Comparison of ENCODE assay signal across 8 cellular contexts in the genomic region with DNA sequence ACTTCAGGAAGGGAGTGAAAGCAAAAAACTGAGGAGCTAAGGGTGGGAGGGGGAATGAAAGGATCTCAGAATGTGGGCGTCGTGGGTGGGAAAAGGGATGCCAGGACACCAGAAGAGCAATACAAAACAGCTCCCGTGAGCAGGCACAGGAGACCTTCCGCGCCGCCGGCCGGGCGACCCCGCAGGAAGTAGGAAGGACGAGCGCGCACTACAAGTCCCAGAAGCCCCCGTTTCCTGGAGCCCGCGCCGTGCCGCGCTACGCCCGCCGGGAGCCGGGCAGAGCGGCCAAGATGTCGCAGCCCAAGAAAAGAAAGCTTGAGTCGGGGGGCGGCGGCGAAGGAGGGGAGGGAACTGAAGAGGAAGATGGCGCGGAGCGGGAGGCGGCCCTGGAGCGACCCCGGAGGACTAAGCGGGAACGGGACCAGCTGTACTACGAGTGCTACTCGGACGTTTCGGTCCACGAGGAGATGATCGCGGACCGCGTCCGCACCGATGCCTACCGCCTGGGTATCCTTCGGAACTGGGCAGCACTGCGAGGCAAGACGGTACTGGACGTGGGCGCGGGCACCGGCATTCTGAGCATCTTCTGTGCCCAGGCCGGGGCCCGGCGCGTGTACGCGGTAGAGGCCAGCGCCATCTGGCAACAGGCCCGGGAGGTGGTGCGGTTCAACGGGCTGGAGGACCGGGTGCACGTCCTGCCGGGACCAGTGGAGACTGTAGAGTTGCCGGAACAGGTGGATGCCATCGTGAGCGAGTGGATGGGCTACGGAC. TPM values are rescaled to one million over a fixed set of nuclear protein-coding genes. Genes with fewer than 3 reads are reported as not detected.
DNase-seq lines count a peak whose midpoint lies in the region; ATAC-seq and TF ChIP-seq lines count a peak whose summit lies in the region.

Gene PRMT6 (plus strand): TSS at position 249 of the 771 bp plus-strand sequence. CDS start 42 bp downstream, at position 291.

- H3K4me3 Mint-ChIP-seq in T-helper 17 cell = peak within 1 kb of the TSS; percentile 99

- DNase-seq in GM13976 (ENCODE audit: low spot score) (peak; percentile 87), NCI-H1436 (lab: John Stamatoyannopoulos, UW) (peak; percentile 81), T-helper 17 cell (peak; percentile 62 to 69 (median 63)), right atrium auricular region (ENCODE audit: low spot score) (peak; percentile 84), pulmonary artery endothelial cell (ENCODE audit: low read depth, low spot score) (peak; percentile 43), uterus (peak; percentile 75 to 81)

- peak; percentile 18 for TF ChIP-seq CTCF in GM13976 (IDR thresholded peaks at IDR 0.05; ENCODE audit: borderline replicate concordance, control extremely low read depth, extremely low read depth, insufficient read depth, missing control alignments)
- TF ChIP-seq CTCF in right atrium auricular region (IDR thresholded peaks at IDR 0.05) = peak in 1 of 2 donors; percentile 12
- TF ChIP-seq CTCF in uterus (IDR thresholded peaks at IDR 0.05) = peak in 1 of 4 experiments; percentile 16

- H3K27me3 Mint-ChIP-seq in T-helper 17 cell = no peaks in the 10 kb centered on the region

- H3K27ac Mint-ChIP-seq in T-helper 17 cell = peak within 1 kb of the TSS; percentile 89

- peaks cover 10% of the 10 kb centered on the region for H3K4me1 Mint-ChIP-seq in T-helper 17 cell

- H3K9me3 ChIP-seq in T-helper 17 cell (ENCODE audit: control insufficient read depth, low read length, poor library complexity, severe bottlenecking) (no peaks in the 10 kb centered on the region), right atrium auricular region (no peaks in the 10 kb centered on the region), uterus (no peaks in the 10 kb centered on the region)

- ATAC-seq in HG02840 (IDR thresholded peaks at IDR 0.05; ENCODE audit: low FRiP score, unreplicated experiment) (peak; percentile 93), T-helper 17 cell (peak; percentile 95)

- in situ Hi-C loops in GM13976 (cut with MboI; ENCODE audit: low sequenced_read_pairs, unreplicated experiment) = no loop called here

- H3K4me3 ChIP-seq in right atrium auricular region (peak within 1 kb of the TSS; percentile 92 to 94), uterus (peak within 1 kb of the TSS; percentile 63 to 81)

- intact Hi-C loops in uterus (cut with DNase I; ENCODE audit: low total_unique reads) = no loop called here

- H3K27ac ChIP-seq in angular gyrus (ENCODE audit: low read depth, low read length) (peak within 1 kb of the TSS; percentile 77), right atrium auricular region (peak within 1 kb of the TSS; percentile 85 to 89), uterus (peak within 1 kb of the TSS; percentile 76 to 87)

- H3K36me3 ChIP-seq in right atrium auricular region (no peaks in the 10 kb centered on the region), uterus (no peaks in the 10 kb centered on the region)

- peak; percentile 18 to 70 for TF ChIP-seq POLR2A in uterus (IDR thresholded peaks at IDR 0.05)

- peaks cover 3% of the 10 kb centered on the region for H3K36me3 Mint-ChIP-seq in T-helper 17 cell (ENCODE audit: low read depth)

- H3K4me1 ChIP-seq in right atrium auricular region (peaks cover 0 to 14% of the 10 kb centered on the region in 2 donors), uterus (no peaks in the 10 kb centered on the region)

- no peaks in the 10 kb centered on the region for H3K27me3 ChIP-seq in right atrium auricular region
- H3K27me3 ChIP-seq in uterus = no peaks in the 10 kb centered on the region

RNA-seq across cellular contexts. Expression of gene PRMT6, which starts in this region (rescaled TPM):
- total RNA-seq in T-helper 17 cell (1 to 10 TPM; 6.4 to 6.9 TPM), right atrium auricular region (1 to 10 TPM; 2.9 to 6.8 TPM), pulmonary artery endothelial cell (21.5 and 28.4 TPM in 2 replicates), uterus (10 to 100 TPM; 10.2 to 36.5 (median 14.6) TPM)

Comparison
In these comparisons a context has a peak if more than half of its experiments do, and no peak if none do; other contexts are left out.
1. Peak in every context shown above with its lines: DNase-seq, ATAC-seq, H3K4me3 ChIP-seq and H3K27ac ChIP-seq.